In genomic region chr7:20197837-20198236, GRCh38 we compare ENCODE assay signal across 11 cellular contexts. TPM values are rescaled to one million over a fixed set of nuclear protein-coding genes. Genes with fewer than 3 reads are reported as not detected.
DNase-seq lines count a peak whose midpoint lies in the region; ATAC-seq and TF ChIP-seq lines count a peak whose summit lies in the region.
"Had no signal": no experiment of that assay in that cellular context is flagged by ENCODE, and none has a peak within 500 bp of the region (broad histone marks: within the 10 kb centered on the region; RNA-seq: fewer than 3 reads in every experiment).

No MANE protein-coding gene starts in this region.

- BruUV-seq in A673 (replicated peaks; lab: Mats Ljungman, UMichigan): no TSS peak

- no peak overlapping the region for H3K4me2 ChIP-seq in SU-DHL-6 (ENCODE audit: low read depth, low read length, poor library complexity, severe bottlenecking)

- no peak overlapping the region for H3K9ac ChIP-seq in SU-DHL-6 (ENCODE audit: low read length)
- H3K9ac ChIP-seq: parathyroid adenoma had no signal

- no peaks in the 10 kb centered on the region for H3K36me3 ChIP-seq in A673 (ENCODE audit: insufficient read depth, low read length, poor library complexity, severe bottlenecking)
- H3K36me3 ChIP-seq in SU-DHL-6 (ENCODE audit: low read length): peaks cover 8% of the 10 kb centered on the region
- H3K36me3 ChIP-seq: SJCRH30 had no signal

- no peak overlapping the region for H3K27ac ChIP-seq in A673 (ENCODE audit: low read depth, low read length, poor library complexity, severe bottlenecking)
- H3K27ac ChIP-seq in SU-DHL-6 (ENCODE audit: low read depth, low read length): no peak overlapping the region
- H3K27ac ChIP-seq: parathyroid adenoma, SJCRH30 had no signal

- POLR2A ChIA-PET in A673 (lab: Charles Lee; ENCODE audit: low non-redundant PET): no interaction called here

- intact Hi-C loops in A673 (cut with micrococcal nuclease; ENCODE audit: unreplicated experiment): no loop called here

- peaks cover 38% of the 10 kb centered on the region for H3F3A ChIP-seq in SU-DHL-6 (ENCODE audit: insufficient read depth)

- DNase-seq in A673 (ENCODE audit: low spot score) (no peak), iPS-NIHi7 (ENCODE audit: extremely low spot score) (peak; percentile 55), SKM-1 (lab: John Stamatoyannopoulos, UW; ENCODE audit: unreplicated experiment) (no peak), NCI-H524 (lab: John Stamatoyannopoulos, UW) (no peak)
- no peak for DNase-seq in activated T-cell treated with anti-CD3 and anti-CD28 coated beads, Interleukin-2, amount 50 U/mL, for 4 hours
- DNase-seq: CD8-positive, alpha-beta memory T cell had no signal

- H4K20me1 ChIP-seq in SU-DHL-6 (ENCODE audit: low read depth, low read length): no peaks in the 10 kb centered on the region

- no peaks in the 10 kb centered on the region for H3K9me2 ChIP-seq in SU-DHL-6 (replicated peaks; ENCODE audit: insufficient read depth, low read length)

- peaks cover 8% of the 10 kb centered on the region for H3K4me1 Mint-ChIP-seq in activated T-cell treated with anti-CD3 and anti-CD28 coated beads, Interleukin-2, amount 50 U/mL, for 4 hours (ENCODE audit: low read depth)

- peaks cover 8% of the 10 kb centered on the region for H3K4me1 ChIP-seq in A673 (ENCODE audit: insufficient read depth, low read length, poor library complexity, severe bottlenecking)

- no peaks in the 10 kb centered on the region for H3K9me3 ChIP-seq in A673 (ENCODE audit: low read depth, low read length, poor library complexity, severe bottlenecking)
- H3K9me3 ChIP-seq in SU-DHL-6 (ENCODE audit: insufficient read depth, low read length): no peaks in the 10 kb centered on the region

- H3K9me3 Mint-ChIP-seq in activated T-cell treated with anti-CD3 and anti-CD28 coated beads, Interleukin-2, amount 50 U/mL, for 4 hours: no peaks in the 10 kb centered on the region

- H3K27me3 ChIP-seq in A673 (replicated peaks; ENCODE audit: insufficient read depth, low read depth, low read length, poor library complexity) (no peaks in the 10 kb centered on the region), SU-DHL-6 (ENCODE audit: low read length) (no peaks in the 10 kb centered on the region)
- H3K27me3 ChIP-seq: SJCRH30 had no signal

- H3K4me3 Mint-ChIP-seq in activated T-cell treated with anti-CD3 and anti-CD28 coated beads, Interleukin-2, amount 50 U/mL, for 4 hours: no peak overlapping the region
- H3K4me3 Mint-ChIP-seq: CD8-positive, alpha-beta memory T cell had no signal

- H3K36me3 Mint-ChIP-seq in activated T-cell treated with anti-CD3 and anti-CD28 coated beads, Interleukin-2, amount 50 U/mL, for 4 hours (ENCODE audit: insufficient read depth): no peaks in the 10 kb centered on the region
- H3K36me3 Mint-ChIP-seq: CD8-positive, alpha-beta memory T cell had no signal

- TF ChIP-seq CTCF in A673 (conservative IDR thresholded peaks at IDR 0.05; ENCODE audit: low read depth, low read length) (peak; percentile 53), GM12874 (IDR thresholded peaks at IDR 0.05; ENCODE audit: insufficient read depth, low read depth, low read length) (peak; percentile 31; the same call in 1 of the 2 replicates), SU-DHL-6 (IDR thresholded peaks at IDR 0.05; ENCODE audit: insufficient read depth, low read length, poor library complexity, severe bottlenecking) (peak; percentile 91)

- H3K27me3 Mint-ChIP-seq in activated T-cell treated with anti-CD3 and anti-CD28 coated beads, Interleukin-2, amount 50 U/mL, for 4 hours (ENCODE audit: low read depth): no peaks in the 10 kb centered on the region

- H3K79me2 ChIP-seq in SU-DHL-6 (ENCODE audit: insufficient read depth, low read length): peaks cover 76% of the 10 kb centered on the region
- H3K79me2 ChIP-seq: parathyroid adenoma had no signal

- H3K4me3 ChIP-seq in A673 (ENCODE audit: low read depth, low read length, poor library complexity, severe bottlenecking) (no peak overlapping the region), SU-DHL-6 (ENCODE audit: insufficient read depth, low read length, poor library complexity, severe bottlenecking) (no peak overlapping the region)
- H3K4me3 ChIP-seq: SJCRH30 had no signal

- H2AFZ ChIP-seq in SU-DHL-6 (ENCODE audit: low read depth, low read length, severe bottlenecking): no peak overlapping the region
- H2AFZ ChIP-seq: parathyroid adenoma had no signal

- CTCF ChIA-PET in A673 (lab: Charles Lee): no interaction called here

- no peak for ATAC-seq in HG02610 (IDR thresholded peaks at IDR 0.05; ENCODE audit: unreplicated experiment)
- no peak for ATAC-seq in activated T-cell treated with anti-CD3 and anti-CD28 coated beads, Interleukin-2, amount 50 U/mL, for 4 hours

RNA-seq across cellular contexts. Expression of gene MACC1, which starts 19.3 kb away (rescaled TPM):
- not detected in 2 replicates for total RNA-seq in A673 (2021)
- total RNA-seq in activated T-cell treated with anti-CD3 and anti-CD28 coated beads, Interleukin-2, amount 50 U/mL, for 4 hours: under 1 TPM; 0.19 to 0.34 (median 0.23) TPM

Comparison
In these comparisons a context has a peak if more than half of its experiments do, and no peak if none do; other contexts are left out.
1. CTCF ChIP-seq: peak in every context shown above with its lines; median percentile 91 in SU-DHL-6; 53 in A673; 31 in GM12874.